1 cellular context compared by ENCODE assay signal in the genomic region with DNA sequence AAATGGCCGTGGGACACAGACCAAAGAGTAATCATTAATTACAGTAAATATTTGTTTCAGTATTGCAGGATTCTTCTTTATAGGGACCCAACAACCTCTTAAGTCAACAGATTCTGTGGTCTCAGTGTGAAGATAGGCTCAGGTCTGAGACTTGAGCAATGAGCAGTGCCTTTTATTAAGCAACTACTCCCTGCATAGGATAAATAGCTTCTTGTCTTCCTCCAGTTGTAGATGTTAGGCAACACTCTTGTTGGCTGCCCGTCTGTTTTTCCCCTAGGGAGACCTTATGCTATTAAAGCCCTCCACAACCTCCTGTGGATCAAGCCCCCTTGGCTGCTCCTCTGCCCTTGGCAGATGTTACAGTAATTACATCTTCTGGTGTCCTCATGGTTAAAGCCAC.
A peak's percentile ranks its signal among the peaks of the same experiment; 100 is the strongest.
TF ChIP-seq lines count a peak whose summit lies in the region.

No MANE protein-coding gene starts in this region.

TF ChIP-seq in K562, 482 proteins besides CTCF, POLR2A, EP300 and RAD21:
- TF ChIP-seq CEBPB (tag; IDR thresholded peaks at IDR 0.05) (peak; percentile 46; the same call in 1 of the 2 replicates), HNRNPLL (IDR thresholded peaks at IDR 0.05; ENCODE audit: low read depth, low read length, poor library complexity, severe bottlenecking) (no peak), CEBPG (CRISPR knock-in tag; IDR thresholded peaks at IDR 0.05) (no peak), CEBPG (tag; conservative IDR thresholded peaks at IDR 0.05 in 1 of 2, IDR thresholded peaks at IDR 0.05 in 1 of 2) (0 out of 4 replicates have a peak, but pooled peaks of 1 of the 2 experiments have one; percentile 17)
